Comparison of ENCODE assay signal across 8 cellular contexts in genomic region chr2:231713738-231714638, GRCh38. TPM values are rescaled to one million over a fixed set of nuclear protein-coding genes. Genes with fewer than 3 reads are reported as not detected.
DNase-seq lines count a peak whose midpoint lies in the region; ATAC-seq and TF ChIP-seq lines count a peak whose summit lies in the region.

No MANE protein-coding gene starts in this region.

- H3K9ac ChIP-seq in colonic mucosa (ENCODE audit: low read depth in 2 of 2, low read length in 2 of 2), result peak overlapping the region; percentile 50 to 62

- no peaks in the 10 kb centered on the region for H3K9me3 Mint-ChIP-seq in activated CD4-positive, alpha-beta T cell treated with anti-CD3 and anti-CD28 coated beads for 36 hours (ENCODE audit: low read depth)

- H3K27ac Mint-ChIP-seq in activated CD4-positive, alpha-beta T cell treated with anti-CD3 and anti-CD28 coated beads for 36 hours, result peak overlapping the region; percentile 93

- CTCF ChIA-PET in activated CD4-positive, alpha-beta T cell treated with anti-CD3 and anti-CD28 coated beads for 36 hours (lab: Charles Lee), result interaction anchor here (0.6 to 8.4 kb wide), 39 partner anchors 9 to 231 kb away, joined by 3 to 260 read pairs (median 5); partner anchors contain the start of gene COPS7B

- H3K27me3 Mint-ChIP-seq in activated CD4-positive, alpha-beta T cell treated with anti-CD3 and anti-CD28 coated beads for 36 hours, result no peaks in the 10 kb centered on the region

- POLR2A ChIA-PET in activated CD4-positive, alpha-beta T cell treated with anti-CD3 and anti-CD28 coated beads for 36 hours (lab: Charles Lee), result interaction anchor here (0.6 to 8.4 kb wide), 16 partner anchors 10 to 250 kb away, joined by 3 to 85 read pairs (median 4); partner anchors contain the start of gene NCL

- peak; percentile 93 for TF ChIP-seq CTCF in colonic mucosa (IDR thresholded peaks at IDR 0.05)

- DNase-seq in DMS153 (lab: John Stamatoyannopoulos, UW), result peak; percentile 80
- peak; percentile 97 for DNase-seq in NCI-H510A treated with DMSO at 0.1 percent for 48 hours (lab: John Stamatoyannopoulos, UW)
- peak; percentile 96 for DNase-seq in activated CD4-positive, alpha-beta T cell treated with anti-CD3 and anti-CD28 coated beads for 36 hours
- DNase-seq in colonic mucosa, result peak; percentile 93
- peak; percentile 91 for DNase-seq in left kidney (ENCODE audit: low read depth, low spot score)
- peak; percentile 93 to 96 for DNase-seq in stimulated activated CD4-positive, alpha-beta T cell treated with anti-CD3 and anti-CD28 coated beads, Interleukin-2, amount 100 ng/mL, for 24 hours
- no peak for DNase-seq in cortex of kidney (lab: John Stamatoyannopoulos, UW)

- peak overlapping the region; percentile 49 for H3K27ac ChIP-seq in colonic mucosa

- H3K36me3 ChIP-seq in colonic mucosa, result peaks cover 7% of the 10 kb centered on the region

- no peaks in the 10 kb centered on the region for H3K9me3 ChIP-seq in colonic mucosa

- peaks cover 36% of the 10 kb centered on the region for H3K36me3 Mint-ChIP-seq in activated CD4-positive, alpha-beta T cell treated with anti-CD3 and anti-CD28 coated beads for 36 hours (ENCODE audit: low read depth)

- H3K4me1 ChIP-seq in colonic mucosa, result peaks cover 13% of the 10 kb centered on the region

- H3K4me3 Mint-ChIP-seq in activated CD4-positive, alpha-beta T cell treated with anti-CD3 and anti-CD28 coated beads for 36 hours, result peak overlapping the region; percentile 44

- H3K4me3 ChIP-seq in colonic mucosa, result no peak overlapping the region

- peaks cover 37% of the 10 kb centered on the region for H3K4me1 Mint-ChIP-seq in activated CD4-positive, alpha-beta T cell treated with anti-CD3 and anti-CD28 coated beads for 36 hours

- peak; percentile 27 for ATAC-seq in HG03097 (IDR thresholded peaks at IDR 0.05; ENCODE audit: low FRiP score, unreplicated experiment)
- peak; percentile 45 for ATAC-seq in activated CD4-positive, alpha-beta T cell treated with anti-CD3 and anti-CD28 coated beads for 36 hours

- H3K27me3 ChIP-seq in colonic mucosa, result no peaks in the 10 kb centered on the region

- intact Hi-C loops in activated CD4-positive, alpha-beta T cell treated with anti-CD3 and anti-CD28 coated beads for 36 hours (cut with DNase I, micrococcal nuclease), result loop anchor here (1.0 to 2.0 kb wide), 3 partner anchors 102 to 199 kb away; no protein-coding TSS in a partner anchor
- intact Hi-C loops in colonic mucosa (cut with DNase I), result loop anchor here (2.0 to 10.0 kb wide), 2 partner anchors 101 to 149 kb away; no protein-coding TSS in a partner anchor

RNA-seq across cellular contexts. Expression of gene PTMA, which starts 5.7 kb away (rescaled TPM):
- 1,000 to 10,000 TPM; 2,106 to 2,969 TPM for total RNA-seq in activated CD4-positive, alpha-beta T cell treated with anti-CD3 and anti-CD28 coated beads for 36 hours
- total RNA-seq in colonic mucosa, result 1,000 to 10,000 TPM; 1,195 to 1,836 TPM
